8 cellular contexts compared by ENCODE assay signal in genomic region chr19:2488405-2488941, GRCh38. TPM values are rescaled to one million over a fixed set of nuclear protein-coding genes. Genes with fewer than 3 reads are reported as not detected.
DNase-seq lines count a peak whose midpoint lies in the region; ATAC-seq and TF ChIP-seq lines count a peak whose summit lies in the region.

No MANE protein-coding gene starts in this region.

- no peaks in the 10 kb centered on the region for H3K27me3 ChIP-seq in DOHH2 (ENCODE audit: control insufficient read depth, low read length)
- H3K27me3 ChIP-seq in right cardiac atrium (ENCODE audit: control insufficient read depth, insufficient read depth), result no peaks in the 10 kb centered on the region

- POLR2A ChIA-PET in activated B cell treated with CpG ODN at 0.5 μM for 24 hours (lab: Charles Lee), result interaction anchor here (0.8 to 3.2 kb wide), 2 partner anchors 10 to 12 kb away, joined by 6 to 20 read pairs; partner anchors contain the start of gene GADD45B

- no peaks in the 10 kb centered on the region for H4K20me1 ChIP-seq in DOHH2 (ENCODE audit: control insufficient read depth, insufficient read depth, low read depth, low read length)

- no peaks in the 10 kb centered on the region for H3K36me3 Mint-ChIP-seq in activated B cell treated with CpG ODN at 0.5 μM for 24 hours (ENCODE audit: low read depth)

- H3F3A ChIP-seq in DOHH2 (ENCODE audit: control insufficient read depth, insufficient read depth), result peaks cover 49% of the 10 kb centered on the region

- H3K79me2 ChIP-seq in DOHH2 (ENCODE audit: control insufficient read depth, low read length), result no peaks in the 10 kb centered on the region

- H3K4me1 Mint-ChIP-seq in activated B cell treated with CpG ODN at 0.5 μM for 24 hours, result peaks cover 69% of the 10 kb centered on the region

- no peaks in the 10 kb centered on the region for H3K9me2 ChIP-seq in DOHH2 (replicated peaks; ENCODE audit: control insufficient read depth, low read length)

- WGBS in right cardiac atrium, result 16% methylated on average over 32 of the region's 32 CpGs

- H3K27ac ChIP-seq in DOHH2 (ENCODE audit: low read depth, low read length) (peak overlapping the region; percentile 96), right cardiac atrium (ENCODE audit: low read length) (peak overlapping the region; percentile 9)

- H3K27ac Mint-ChIP-seq in activated B cell treated with CpG ODN at 0.5 μM for 24 hours, result no peak overlapping the region

- H3K27me3 Mint-ChIP-seq in activated B cell treated with CpG ODN at 0.5 μM for 24 hours, result peaks cover 22% of the 10 kb centered on the region

- H3K9me3 ChIP-seq in DOHH2 (ENCODE audit: control insufficient read depth, insufficient read depth, low read length) (peaks cover 13% of the 10 kb centered on the region), right cardiac atrium (ENCODE audit: control insufficient read depth, low read length) (no peaks in the 10 kb centered on the region)

- TF ChIP-seq CTCF in DOHH2 (IDR thresholded peaks at IDR 0.05; ENCODE audit: low read depth, low read length, poor library complexity, severe bottlenecking), result no peak
- TF ChIP-seq CTCF in activated B cell treated with CpG ODN at 0.5 μM for 24 hours (IDR thresholded peaks at IDR 0.05), result no peak

- no peak for DNase-seq in activated B cell treated with CpG ODN at 0.5 μM for 24 hours
- DNase-seq in right cardiac atrium, result no peak
- DNase-seq in skeletal muscle cell (ENCODE audit: low read depth), result no peak
- no peak for DNase-seq in AG08395 (ENCODE audit: low spot score)
- DNase-seq in activated CD4-positive, alpha-beta T cell treated with anti-CD3 and anti-CD28 coated beads, Interleukin-2, amount 50 U/mL, for 1 hour, result no peak
- DNase-seq in DMS 273 treated with DMSO at 0.1 percent for 48 hours (lab: John Stamatoyannopoulos, UW), result no peak

- CTCF ChIA-PET in activated B cell treated with CpG ODN at 0.5 μM for 24 hours (lab: Charles Lee), result interaction anchor here (0.7 kb wide), 1 partner anchor 91 kb away, joined by 3 read pairs; no protein-coding TSS in a partner anchor

- ATAC-seq in activated B cell treated with CpG ODN at 0.5 μM for 24 hours (ENCODE audit: low read depth) (no peak), right cardiac atrium (peak; percentile 27 to 49), GM21717 (IDR thresholded peaks at IDR 0.05; ENCODE audit: unreplicated experiment) (no peak)

- H3K4me3 Mint-ChIP-seq in activated B cell treated with CpG ODN at 0.5 μM for 24 hours, result peak overlapping the region; percentile 32

- H3K9me3 Mint-ChIP-seq in activated B cell treated with CpG ODN at 0.5 μM for 24 hours, result peaks cover 3% of the 10 kb centered on the region

- intact Hi-C loops in activated B cell treated with CpG ODN at 0.5 μM for 24 hours (cut with micrococcal nuclease), result no loop called here
- intact Hi-C loops in right cardiac atrium (cut with DNase I), result no loop called here

- H3K4me1 ChIP-seq in DOHH2 (ENCODE audit: control insufficient read depth, low read length), result peaks cover 97% of the 10 kb centered on the region
- H3K4me1 ChIP-seq in right cardiac atrium (ENCODE audit: control insufficient read depth, insufficient read depth, low read length), result peaks cover 5% of the 10 kb centered on the region

- H3K36me3 ChIP-seq in DOHH2 (ENCODE audit: control insufficient read depth, low read length), result no peaks in the 10 kb centered on the region

- peak overlapping the region; percentile 89 for H3K4me2 ChIP-seq in DOHH2 (ENCODE audit: low read length)

- H3K4me3 ChIP-seq in DOHH2 (ENCODE audit: low read length), result peak overlapping the region; percentile 57
- H3K4me3 ChIP-seq in right cardiac atrium (ENCODE audit: low read length), result peak overlapping the region; percentile 68
- peak overlapping the region; percentile 33 for H3K4me3 ChIP-seq in skeletal muscle cell (ENCODE audit: low read depth, low read length)

RNA-seq across cellular contexts. Expression of gene GADD45B, which starts 12.5 kb away (rescaled TPM):
- total RNA-seq in activated B cell treated with CpG ODN at 0.5 μM for 24 hours (291 and 302 TPM in 2 replicates), right cardiac atrium (100 to 1,000 TPM in 2 of 4 donors, 10 to 100 TPM in 2; 52.4 to 205 (median 78.9) TPM)
- polyA plus RNA-seq in right cardiac atrium, result 195 TPM

RNA-seq across cellular contexts. Expression of gene LMNB2, which starts 31.7 kb away (rescaled TPM):
- total RNA-seq in activated B cell treated with CpG ODN at 0.5 μM for 24 hours, result 36.4 and 39.2 TPM in 2 replicates
- total RNA-seq in right cardiac atrium, result 10 to 100 TPM in 3 of 4 donors, 1 to 10 TPM in 1; 9.6 to 21.6 (median 14.9) TPM
- 12.1 TPM for polyA plus RNA-seq in right cardiac atrium

Comparison
In these comparisons a context has a peak if more than half of its experiments do, and no peak if none do; other contexts are left out.
1. ATAC-seq: peak in right cardiac atrium (2 of 2); none in activated B cell treated with CpG ODN at 0.5 μM for 24 hours (single experiment) and GM21717 (single experiment).
2. Peak in every context shown above with its lines, with median percentiles within 50 percentile points of each other: H3K4me3 ChIP-seq.